Comparison of ENCODE assay signal across 29 cellular contexts in genomic region chr7:52876402-52876801, GRCh38.
"Had no signal": no experiment of that assay in that cellular context is flagged by ENCODE, and none has a peak within 500 bp of the region (broad histone marks: within the 10 kb centered on the region; RNA-seq: fewer than 3 reads in every experiment).

No MANE protein-coding gene starts in this region.

- DNase-seq: activated CD4-positive, alpha-beta T cell treated with anti-CD3 and anti-CD28 coated beads, Interleukin-2, amount 10 ng/mL, durations not matched to agents 24 days and 14 days; activated CD4-positive, alpha-beta T cell treated with anti-CD3 and anti-CD28 coated beads, Interleukin-2, amount 50 U/mL, for 4 hours; activated CD8-positive, alpha-beta T cell treated with anti-CD3 and anti-CD28 coated beads, Interleukin-2, amount 10 ng/mL, durations not matched to agents 7 days and 5 days; activated gamma-delta T cell treated with Interleukin-2 at 50 U/mL for 16 hours; activated naive CD4-positive, alpha-beta T cell treated with anti-CD3 and anti-CD28 coated beads for 36 hours; activated T-cell treated with anti-CD3 and anti-CD28 coated beads, Interleukin-2, amount 50 U/mL, for 24 hours; adrenal gland; Karpas-422; KBM-7; MG63; NCI-H1048; NCI-H1105 treated with DMSO at 0.1 percent for 48 hours; NCI-H1436; NCI-H1694; NCI-H1930; NCI-H2081 treated with DMSO at 0.1 percent for 48 hours; NCI-H226; NCI-H446 treated with DMSO at 0.1 percent for 48 hours; NCI-H524 treated with DMSO at 0.1 percent for 48 hours; SHP77; SK-N-SH had no signal

- H3K4me1 ChIP-seq: adrenal gland, SJSA1 had no signal

- H3K9me2 ChIP-seq: SK-N-SH had no signal

- H3K4me2 ChIP-seq: PC-9, SK-N-SH had no signal

- H3K4me3 Mint-ChIP-seq: activated CD4-positive, alpha-beta T cell treated with anti-CD3 and anti-CD28 coated beads, Interleukin-2, amount 10 ng/mL, durations not matched to agents 24 days and 14 days; activated CD8-positive, alpha-beta T cell treated with anti-CD3 and anti-CD28 coated beads, Interleukin-2, amount 10 ng/mL, durations not matched to agents 7 days and 5 days; activated naive CD4-positive, alpha-beta T cell treated with anti-CD3 and anti-CD28 coated beads for 36 hours; activated T-cell treated with anti-CD3 and anti-CD28 coated beads, Interleukin-2, amount 50 U/mL, for 24 hours; T-helper 1 cell treated with Interleukin-12 subunit alpha and Interleukin-12 subunit beta and Interleukin-4 antibody, amounts not matched to agents 30 μg/mL and 1 μg/mL, for 36 hours; T-helper 2 cell treated with Interferon-gamma antibody and Interleukin-4, amounts not matched to agents 5 μg/mL and 100 μg/mL, for 36 hours had no signal

- H3K27me3 Mint-ChIP-seq: activated CD4-positive, alpha-beta T cell treated with anti-CD3 and anti-CD28 coated beads, Interleukin-2, amount 10 ng/mL, durations not matched to agents 24 days and 14 days; activated T-cell treated with anti-CD3 and anti-CD28 coated beads, Interleukin-2, amount 50 U/mL, for 24 hours had no signal

- H3K27me3 ChIP-seq: adrenal gland, cardiac muscle cell, MG63, SJSA1 had no signal

- H3K36me3 ChIP-seq: adrenal gland, cardiac muscle cell, MG63, SJSA1 had no signal

- H3K27ac ChIP-seq: adrenal gland, cardiac muscle cell, PC-9, RWPE1, SJSA1 had no signal

- H2AFZ ChIP-seq: PC-9 had no signal

- H3K27ac Mint-ChIP-seq: activated CD4-positive, alpha-beta T cell treated with anti-CD3 and anti-CD28 coated beads, Interleukin-2, amount 10 ng/mL, durations not matched to agents 24 days and 14 days; activated CD8-positive, alpha-beta T cell treated with anti-CD3 and anti-CD28 coated beads, Interleukin-2, amount 10 ng/mL, durations not matched to agents 7 days and 5 days; activated naive CD4-positive, alpha-beta T cell treated with anti-CD3 and anti-CD28 coated beads for 36 hours; activated naive CD4-positive, alpha-beta T cell treated with anti-CD3 and anti-CD28 coated beads, Interleukin-2, amount 50 U/mL, for 72 hours; activated T-cell treated with anti-CD3 and anti-CD28 coated beads, Interleukin-2, amount 50 U/mL, for 24 hours; activated T-helper 2 cell treated with anti-CD3 and anti-CD28 coated beads, Interferon-gamma antibody, Interleukin-2, Interleukin-4, amounts not matched to agents 10 μg/mL and 5 μg/mL and 100 μg/mL, durations not matched to agents 14 hours and 24 hours and 36 hours; T-helper 1 cell treated with Interleukin-12 subunit alpha and Interleukin-12 subunit beta and Interleukin-4 antibody, amounts not matched to agents 30 μg/mL and 1 μg/mL, for 36 hours; T-helper 2 cell treated with Interferon-gamma antibody and Interleukin-4, amounts not matched to agents 5 μg/mL and 100 μg/mL, for 36 hours had no signal

- ATAC-seq: activated CD8-positive, alpha-beta T cell treated with anti-CD3 and anti-CD28 coated beads, Interleukin-2, amount 10 ng/mL, durations not matched to agents 7 days and 5 days; activated naive CD4-positive, alpha-beta T cell treated with anti-CD3 and anti-CD28 coated beads, Interleukin-2, amount 50 U/mL, for 72 hours had no signal

- H3K4me3 ChIP-seq: adrenal gland, cardiac muscle cell, MG63, PC-9, SJSA1 had no signal

- H3K4me1 Mint-ChIP-seq: activated CD4-positive, alpha-beta T cell treated with anti-CD3 and anti-CD28 coated beads, Interleukin-2, amount 10 ng/mL, durations not matched to agents 24 days and 14 days had no signal
